ENCODE assay signal across 9 cellular contexts in the genomic region with DNA sequence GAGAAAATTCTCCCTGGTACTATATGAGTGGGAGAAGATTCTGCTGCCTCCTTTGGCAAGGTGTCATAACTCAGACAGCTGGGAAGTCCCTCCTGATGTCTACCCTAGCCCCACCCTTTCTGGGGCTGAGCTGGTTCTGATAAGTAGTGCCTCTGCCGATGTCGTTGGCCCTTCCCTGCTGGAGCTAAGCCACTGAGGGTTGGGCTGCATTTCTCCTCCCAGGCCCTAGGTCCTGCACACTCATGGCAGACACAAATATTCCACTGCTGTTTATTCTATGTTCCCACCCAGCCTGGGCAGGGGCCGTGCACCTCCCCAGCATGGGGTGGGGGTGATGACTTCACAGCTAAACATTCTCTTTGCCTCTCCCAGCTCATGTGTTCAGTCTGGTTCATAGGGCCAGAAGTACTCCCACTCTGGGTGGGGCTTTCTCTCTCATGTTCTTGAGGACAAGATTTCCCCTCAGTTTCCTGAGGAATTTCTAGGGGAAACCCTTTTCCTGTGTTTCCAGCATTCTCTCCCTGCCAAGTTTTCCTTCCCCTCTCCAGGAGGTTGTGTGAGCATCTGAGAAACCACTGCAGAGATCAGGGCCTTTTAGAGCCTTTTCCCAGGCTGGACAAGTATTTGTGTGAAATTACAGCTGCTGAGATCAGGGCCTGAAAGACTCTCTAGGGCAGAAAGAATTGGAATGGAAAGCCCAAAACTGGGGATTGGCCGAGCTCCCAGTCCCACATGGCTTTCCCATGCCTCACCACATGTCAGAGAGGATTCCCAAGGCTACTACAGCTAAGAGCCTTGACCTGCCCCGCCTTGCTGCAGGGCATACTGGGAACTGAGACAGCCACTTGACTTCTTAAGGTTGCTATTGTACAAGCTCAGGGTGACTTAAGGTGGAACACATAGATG.
DNase-seq lines count a peak whose midpoint lies in the region; ATAC-seq, FAIRE-seq and TF ChIP-seq lines count a peak whose summit lies in the region.
"Had no signal": no experiment of that assay in that cellular context is flagged by ENCODE, and none has a peak within 500 bp of the region (broad histone marks: within the 10 kb centered on the region; RNA-seq: fewer than 3 reads in every experiment).

No MANE protein-coding gene starts in this region.

- no peaks in the 10 kb centered on the region for H3K9me3 ChIP-seq in MG63
- H3K9me3 ChIP-seq in suprapubic skin: no peaks in the 10 kb centered on the region

- ATAC-seq in left colon (peak; percentile 91), HG03095 (IDR thresholded peaks at IDR 0.05; ENCODE audit: unreplicated experiment) (no peak), HG03432 (IDR thresholded peaks at IDR 0.05; ENCODE audit: unreplicated experiment) (no peak)

- peaks cover 66% of the 10 kb centered on the region for H3K4me1 ChIP-seq in suprapubic skin

- 11% methylated on average over 4 of the region's 5 CpGs for WGBS in suprapubic skin

- TF ChIP-seq CTCF in bronchial epithelial cell (IDR thresholded peaks at IDR 0.05; ENCODE audit: insufficient read depth, low read length, severe bottlenecking) (peak; percentile 11), suprapubic skin (IDR thresholded peaks at IDR 0.05) (no peak)

- FAIRE-seq in bronchial epithelial cell (lab: Jason Lieb, UNC): peak; percentile 92
- FAIRE-seq: H1 had no signal

- H3K27ac ChIP-seq in suprapubic skin: peak overlapping the region; percentile 87

- no peak for TF ChIP-seq EP300 in suprapubic skin (IDR thresholded peaks at IDR 0.05)

- no peaks in the 10 kb centered on the region for H3K27me3 ChIP-seq in MG63
- H3K27me3 ChIP-seq in bronchial epithelial cell (ENCODE audit: control insufficient read depth, insufficient read depth, low read length): no peaks in the 10 kb centered on the region
- no peaks in the 10 kb centered on the region for H3K27me3 ChIP-seq in suprapubic skin

- H3K4me3 ChIP-seq in MG63 (no peak overlapping the region), bronchial epithelial cell (ENCODE audit: low read depth, low read length) (no peak overlapping the region), suprapubic skin (no peak overlapping the region)

- intact Hi-C loops in left colon (cut with DNase I, micrococcal nuclease): loop anchor here in 1 of 2 donors (10.0 kb wide), 1 partner anchor 68 kb away; a partner anchor contains a TSS

- DNase-seq in Ammon's horn (ENCODE audit: low spot score) (peak; percentile 37), MG63 (peak; percentile 96), bronchial epithelial cell (ENCODE audit: low read depth) (peak; percentile 98), left colon (peak; percentile 66 to 79), suprapubic skin (ENCODE audit: low spot score in 2 of 2) (peak; percentile 91 to 92), NCI-H1436 treated with DMSO at 0.1 percent for 48 hours (lab: John Stamatoyannopoulos, UW) (no peak)

- peaks cover 77% of the 10 kb centered on the region for H3K36me3 ChIP-seq in MG63
- H3K36me3 ChIP-seq in bronchial epithelial cell (ENCODE audit: control insufficient read depth, insufficient read depth, low read length): peaks cover 4% of the 10 kb centered on the region
- H3K36me3 ChIP-seq in suprapubic skin: peaks cover 8% of the 10 kb centered on the region

- no peak for TF ChIP-seq POLR2A in suprapubic skin (IDR thresholded peaks at IDR 0.05)
